Comparison of ENCODE assay signal across 16 cellular contexts in genomic region chr22:44362249-44363040, GRCh38. TPM values are rescaled to one million over a fixed set of nuclear protein-coding genes. Genes with fewer than 3 reads are reported as not detected.
DNase-seq lines count a peak whose midpoint lies in the region; ATAC-seq and TF ChIP-seq lines count a peak whose summit lies in the region.
"Had no signal": no experiment of that assay in that cellular context is flagged by ENCODE, and none has a peak within 500 bp of the region (broad histone marks: within the 10 kb centered on the region; RNA-seq: fewer than 3 reads in every experiment).

No MANE protein-coding gene starts in this region.

- WGBS in spleen, 5 donors, result 81 to 94% (median 87%) methylated on average over 6 to 8 of the region's 8 CpGs
- 81 to 86% methylated on average over 8 of the region's 8 CpGs for WGBS in body of pancreas, 2 donors

- H3K27me3 ChIP-seq in MG63 (no peaks in the 10 kb centered on the region), spleen (replicated peaks in 1 of 7) (peaks cover 0 to 30% (median 0%) of the 10 kb centered on the region in 7 donors), body of pancreas (no peaks in the 10 kb centered on the region)

- H3K9me3 ChIP-seq in MG63, result no peaks in the 10 kb centered on the region
- H3K9me3 ChIP-seq in spleen, result no peaks in the 10 kb centered on the region
- no peaks in the 10 kb centered on the region for H3K9me3 ChIP-seq in body of pancreas

- TF ChIP-seq CTCF in coronary artery (IDR thresholded peaks at IDR 0.05), result no peak
- TF ChIP-seq CTCF in spleen (IDR thresholded peaks at IDR 0.05 in 8 of 11, conservative IDR thresholded peaks at IDR 0.05 in 3 of 11), result no peak
- TF ChIP-seq CTCF in body of pancreas (IDR thresholded peaks at IDR 0.05), result no peak

- H3K4me3 ChIP-seq in MG63 (no peak overlapping the region), coronary artery (peak overlapping the region; percentile 53), spleen (no peak overlapping the region), body of pancreas (no peak overlapping the region)

- DNase-seq in MG63 (peak; percentile 65), coronary artery (ENCODE audit: low spot score) (peak; percentile 60), hepatic stellate cell (ENCODE audit: low spot score) (peak; percentile 34), spleen (peak; percentile 7), AML-193 (lab: John Stamatoyannopoulos, UW) (no peak), body of pancreas (no peak), NCI-H82 treated with DMSO at 0.1 percent for 48 hours (lab: John Stamatoyannopoulos, UW; ENCODE audit: unreplicated experiment) (no peak)
- DNase-seq: activated CD8-positive, alpha-beta memory T cell treated with anti-CD3 and anti-CD28 coated beads, Interleukin-2, amount 50 U/mL, for 4 hours; cerebellar nuclear complex; DND-41; erythroblast; NCI-H2171; occipital lobe; T-cell had no signal

- H3K27ac ChIP-seq in coronary artery, result peak overlapping the region; percentile 73 to 93
- H3K27ac ChIP-seq in spleen, result no peak overlapping the region
- H3K27ac ChIP-seq in body of pancreas, result peak overlapping the region in 1 of 4 donors; percentile 62

- intact Hi-C loops in spleen (cut with DNase I; ENCODE audit: low total_unique reads), result no loop called here
- intact Hi-C loops in body of pancreas (cut with DNase I), result no loop called here

- peaks cover 0 to 28% (median 10%) of the 10 kb centered on the region in 6 donors for H3K4me1 ChIP-seq in spleen
- no peaks in the 10 kb centered on the region for H3K4me1 ChIP-seq in body of pancreas

- ATAC-seq in body of pancreas, result no peak
- no peak for ATAC-seq in HG02885 (IDR thresholded peaks at IDR 0.05; ENCODE audit: poor library complexity, unreplicated experiment)
- ATAC-seq: activated CD4-positive, CD25-positive, alpha-beta regulatory T cell treated with anti-CD3 and anti-CD28 coated beads, Interleukin-2, amount 50 U/mL, for 24 hours; T-cell had no signal

- TF ChIP-seq POLR2A in spleen (IDR thresholded peaks at IDR 0.05), result no peak
- TF ChIP-seq POLR2A in body of pancreas (IDR thresholded peaks at IDR 0.05), result no peak

- no peaks in the 10 kb centered on the region for H3K36me3 ChIP-seq in MG63
- H3K36me3 ChIP-seq in spleen, result no peaks in the 10 kb centered on the region
- no peaks in the 10 kb centered on the region for H3K36me3 ChIP-seq in body of pancreas (replicated peaks in 1 of 2; ENCODE audit: insufficient read depth in 1 of 2, low read depth in 2 of 2)

RNA-seq across cellular contexts. Expression of gene SHISAL1, which starts 49.7 kb away (rescaled TPM):
- 37.9 and 49.6 TPM in 2 replicates for total RNA-seq in MG63 (2014; rRNA removed; shearing (Covaris generic); ENCODE audit: low replicate concordance)
- total RNA-seq in spleen, result under 1 TPM; 0.11 to 0.47 (median 0.26) TPM
- under 1 TPM; 0.10 to 0.35 (median 0.15) TPM for polyA plus RNA-seq in spleen
- total RNA-seq in body of pancreas, result 1 to 10 TPM in 1 of 2 donors, under 1 TPM in 1; 0.78 to 1.6 TPM

Comparison
In these comparisons a context has a peak if more than half of its experiments do, and no peak if none do; other contexts are left out.
1. DNase-seq: peak in MG63 (single experiment), coronary artery (single experiment), hepatic stellate cell (single experiment) and spleen (single experiment); none in AML-193 (0 of 2), body of pancreas (0 of 4) and NCI-H82 treated with DMSO at 0.1 percent for 48 hours (single experiment).
2. H3K27ac ChIP-seq: peak in coronary artery (2 of 2); none in spleen (0 of 8).
3. RNA of gene SHISAL1, which starts 49.7 kb away (total RNA-seq): 37.9 to 49.6 TPM in MG63; 0.78 to 1.6 TPM in body of pancreas and 0.11 to 0.47 TPM in spleen; every median in the first group is over 10 times any median in the second.